22 cellular contexts compared by ENCODE assay signal in genomic region chr20:48795058-48795457, GRCh38. TPM values are rescaled to one million over a fixed set of nuclear protein-coding genes. Genes with fewer than 3 reads are reported as not detected.
DNase-seq lines count a peak whose midpoint lies in the region; ATAC-seq, FAIRE-seq and TF ChIP-seq lines count a peak whose summit lies in the region.
"Had no signal": no experiment of that assay in that cellular context is flagged by ENCODE, and none has a peak within 500 bp of the region (broad histone marks: within the 10 kb centered on the region; RNA-seq: fewer than 3 reads in every experiment).

No MANE protein-coding gene starts in this region.

- BruUV-seq in HepG2 (replicated peaks; lab: Mats Ljungman, UMichigan), result no TSS peak
- BruUV-seq in PC-3 (replicated peaks; lab: Mats Ljungman, UMichigan), result no TSS peak

- peak overlapping the region in 1 of 10 donors; percentile 33 for H3K4me3 Mint-ChIP-seq in naive thymus-derived CD8-positive, alpha-beta T cell
- H3K4me3 Mint-ChIP-seq: activated CD4-positive, alpha-beta T cell treated with anti-CD3 and anti-CD28 coated beads, Interleukin-2, amount 10 ng/mL, durations not matched to agents 24 days and 14 days; stimulated activated naive CD8-positive, alpha-beta T cell treated with anti-CD3 and anti-CD28 coated beads, Interleukin-15, amount 100 ng/mL, for 72 hours had no signal

- no peak for TF ChIP-seq POLR2A in HepG2 (IDR thresholded peaks at IDR 0.05; ENCODE audit: insufficient read depth in 1 of 2, low read depth in 2 of 2, low read length in 2 of 2)
- no peak for TF ChIP-seq POLR2A in right lobe of liver (IDR thresholded peaks at IDR 0.05)
- TF ChIP-seq POLR2A in GM12892 (IDR thresholded peaks at IDR 0.05; ENCODE audit: low read depth, low read length), result no peak

- no peaks in the 10 kb centered on the region for H3F3A ChIP-seq in PC-3 (ENCODE audit: low read length, unreplicated experiment)

- peaks cover 8 to 38% of the 10 kb centered on the region in 2 experiments; a peak in 4 of 5 replicates for H3K27me3 ChIP-seq in HepG2 (ENCODE audit: control insufficient read depth in 1 of 2, insufficient read depth in 2 of 2, low read length in 2 of 2)
- no peaks in the 10 kb centered on the region for H3K27me3 ChIP-seq in right lobe of liver
- H3K27me3 ChIP-seq in PC-3 (ENCODE audit: low read length), result no peaks in the 10 kb centered on the region
- H3K27me3 ChIP-seq: BE2C, brain microvascular endothelial cell, hepatocyte, Peyer's patch, SJCRH30, transverse colon had no signal

- no peak for TF ChIP-seq RAD21 in HepG2 (CRISPR knock-in tag; IDR thresholded peaks at IDR 0.05)

- no peak overlapping the region for H3K27ac ChIP-seq in HepG2 (ENCODE audit: extremely low read length, insufficient read depth, low read length)
- H3K27ac ChIP-seq in right lobe of liver, result no peak overlapping the region
- H3K27ac ChIP-seq in caudate nucleus (ENCODE audit: low read depth, low read length), result peak overlapping the region; percentile 72
- no peak overlapping the region for H3K27ac ChIP-seq in PC-3 (ENCODE audit: low read length)
- H3K27ac ChIP-seq: brain microvascular endothelial cell, hepatocyte, left ventricle myocardium inferior, Peyer's patch, transverse colon had no signal

- H3K9ac ChIP-seq in HepG2 (ENCODE audit: insufficient read depth, low read depth, low read length), result no peak overlapping the region
- no peak overlapping the region for H3K9ac ChIP-seq in PC-3 (ENCODE audit: low read length)

- CTCF ChIA-PET in HepG2 (lab: Yijun Ruan, JAX; ENCODE audit: low intra/inter-chr PET ratio, low total read pairs), result no interaction called here
- CTCF ChIA-PET in PC-3 (lab: Charles Lee), result no interaction called here

- H3K36me3 ChIP-seq in HepG2 (replicated peaks in 1 of 2; ENCODE audit: control insufficient read depth in 1 of 2, insufficient read depth in 2 of 2, low read length in 2 of 2), result no peaks in the 10 kb centered on the region
- no peaks in the 10 kb centered on the region for H3K36me3 ChIP-seq in right lobe of liver
- no peaks in the 10 kb centered on the region for H3K36me3 ChIP-seq in PC-3 (ENCODE audit: low read depth, low read length)
- H3K36me3 ChIP-seq: BE2C, brain microvascular endothelial cell, left ventricle myocardium inferior, Peyer's patch, SJCRH30, transverse colon had no signal

- no peak for ATAC-seq in HepG2
- no peak for ATAC-seq in right lobe of liver
- ATAC-seq in naive thymus-derived CD8-positive, alpha-beta T cell, result no peak
- ATAC-seq in PC-3, result no peak

- WGBS in HepG2 (ENCODE audit: low lambda C conversion rate), result 24% methylated on average over 3 of the region's 3 CpGs
- WGBS in right lobe of liver (ENCODE audit: insufficient coverage, low coverage, low lambda C conversion rate, missing lambda C conversion rate), result 78% methylated on average over 2 of the region's 3 CpGs

- H3K9me3 ChIP-seq in HepG2 (ENCODE audit: low read length) (no peaks in the 10 kb centered on the region), right lobe of liver (no peaks in the 10 kb centered on the region), PC-3 (ENCODE audit: low read length) (no peaks in the 10 kb centered on the region)
- H3K9me3 ChIP-seq: BE2C, left ventricle myocardium inferior, Peyer's patch, SJCRH30, transverse colon had no signal

- no peak for TF ChIP-seq EP300 in HepG2 (IDR thresholded peaks at IDR 0.05; ENCODE audit: low read depth in 2 of 2, low read length in 2 of 2)
- TF ChIP-seq EP300 in HepG2 (CRISPR knock-in tag; IDR thresholded peaks at IDR 0.05; ENCODE audit: borderline replicate concordance), result no peak

- H3K4me1 Mint-ChIP-seq in naive thymus-derived CD8-positive, alpha-beta T cell, result peaks cover 36 to 84% (median 66%) of the 10 kb centered on the region in 4 donors

- H3K36me3 Mint-ChIP-seq in naive thymus-derived CD8-positive, alpha-beta T cell, result no peaks in the 10 kb centered on the region

- POLR2A ChIA-PET in HepG2 (lab: Yijun Ruan, JAX), result no interaction called here
- POLR2A ChIA-PET in naive thymus-derived CD8-positive, alpha-beta T cell (lab: Charles Lee), result no interaction called here
- POLR2A ChIA-PET in PC-3 (lab: Charles Lee; ENCODE audit: unreplicated experiment), result no interaction called here

- no peaks in the 10 kb centered on the region for H3K27me3 Mint-ChIP-seq in naive thymus-derived CD8-positive, alpha-beta T cell
- H3K27me3 Mint-ChIP-seq: activated CD4-positive, alpha-beta T cell treated with anti-CD3 and anti-CD28 coated beads, Interleukin-2, amount 10 ng/mL, durations not matched to agents 24 days and 14 days; stimulated activated naive CD8-positive, alpha-beta T cell treated with anti-CD3 and anti-CD28 coated beads, Interleukin-15, amount 100 ng/mL, for 72 hours had no signal

- TF ChIP-seq CTCF in HepG2 (CRISPR knock-in tag; IDR thresholded peaks at IDR 0.05), result no peak
- no peak for TF ChIP-seq CTCF in right lobe of liver (IDR thresholded peaks at IDR 0.05)
- TF ChIP-seq CTCF in PC-3 (conservative IDR thresholded peaks at IDR 0.05; ENCODE audit: low read depth, low read length), result no peak

- H2AFZ ChIP-seq in HepG2 (ENCODE audit: low read length) (no peak overlapping the region), PC-3 (ENCODE audit: low read length) (no peak overlapping the region)
- H2AFZ ChIP-seq: hepatocyte had no signal

- DNase-seq in HepG2 (ENCODE audit: low spot score) (no peak), right lobe of liver (no peak), caudate nucleus (lab: John Stamatoyannopoulos, UW) (no peak), GM12892 (ENCODE audit: insufficient read length) (no peak), NCI-H2029 treated with DMSO at 0.1 percent for 48 hours (lab: John Stamatoyannopoulos, UW) (no peak), PC-3 (no peak), NAMALWA (ENCODE audit: low spot score) (no peak)
- DNase-seq in naive thymus-derived CD8-positive, alpha-beta T cell, result no peak
- DNase-seq: activated CD4-positive, alpha-beta T cell treated with anti-CD3 and anti-CD28 coated beads, Interleukin-2, amount 10 ng/mL, durations not matched to agents 24 days and 14 days; BE2C; brain microvascular endothelial cell; cortex of kidney; GOT3; left ventricle myocardium inferior; NCI-H2107; stimulated activated CD4-positive, alpha-beta T cell treated with anti-CD3 and anti-CD28 coated beads, Interleukin-2, amount 100 ng/mL, for 48 hours; stimulated activated naive CD8-positive, alpha-beta T cell treated with anti-CD3 and anti-CD28 coated beads, Interleukin-15, amount 100 ng/mL, for 72 hours; transverse colon had no signal

- intact Hi-C loops in HepG2 (cut with micrococcal nuclease; ENCODE audit: unreplicated experiment) (no loop called here), right lobe of liver (cut with DNase I) (no loop called here), PC-3 (cut with micrococcal nuclease) (loop anchor here (10.0 kb wide), 1 partner anchor 140 kb away; no protein-coding TSS in a partner anchor)

- H3K4me3 ChIP-seq in HepG2 (replicated peaks in 1 of 3; ENCODE audit: insufficient read depth in 1 of 3, low read depth in 2 of 3, low read length in 3 of 3) (no peak overlapping the region), right lobe of liver (no peak overlapping the region), PC-3 (ENCODE audit: low read length) (no peak overlapping the region)
- H3K4me3 ChIP-seq: hepatocyte, left ventricle myocardium inferior, Peyer's patch, SJCRH30, smooth muscle cell, transverse colon had no signal

- H4K20me1 ChIP-seq in HepG2 (ENCODE audit: insufficient read depth, low read length), result no peaks in the 10 kb centered on the region
- H4K20me1 ChIP-seq in PC-3 (ENCODE audit: low read length), result no peaks in the 10 kb centered on the region

- H3K4me1 ChIP-seq in HepG2 (ENCODE audit: insufficient read depth, low read length), result no peaks in the 10 kb centered on the region
- peaks cover 0 to 20% (median 9%) of the 10 kb centered on the region in 4 donors for H3K4me1 ChIP-seq in right lobe of liver
- peaks cover 12% of the 10 kb centered on the region for H3K4me1 ChIP-seq in PC-3 (ENCODE audit: insufficient read depth, low read length)
- H3K4me1 ChIP-seq: BE2C had no signal

- H3K27ac Mint-ChIP-seq in naive thymus-derived CD8-positive, alpha-beta T cell, result peak overlapping the region in 9 of 10 donors; percentile 52 to 70 (median 57)
- H3K27ac Mint-ChIP-seq: activated CD4-positive, alpha-beta T cell treated with anti-CD3 and anti-CD28 coated beads, Interleukin-2, amount 10 ng/mL, durations not matched to agents 24 days and 14 days; stimulated activated naive CD8-positive, alpha-beta T cell treated with anti-CD3 and anti-CD28 coated beads, Interleukin-15, amount 100 ng/mL, for 72 hours had no signal

- H3K4me2 ChIP-seq in HepG2 (ENCODE audit: low read depth, low read length), result no peak overlapping the region
- H3K4me2 ChIP-seq in PC-3 (ENCODE audit: low read length), result no peak overlapping the region
- H3K4me2 ChIP-seq: hepatocyte, smooth muscle cell had no signal

- no peaks in the 10 kb centered on the region for H3K9me3 Mint-ChIP-seq in naive thymus-derived CD8-positive, alpha-beta T cell
- H3K9me3 Mint-ChIP-seq: activated CD4-positive, alpha-beta T cell treated with anti-CD3 and anti-CD28 coated beads, Interleukin-2, amount 10 ng/mL, durations not matched to agents 24 days and 14 days; stimulated activated naive CD8-positive, alpha-beta T cell treated with anti-CD3 and anti-CD28 coated beads, Interleukin-15, amount 100 ng/mL, for 72 hours had no signal

- in situ Hi-C loops in HepG2 (cut with HindIII; ENCODE audit: extremely low pct_ligation_motif_present, low pct_unique_long_range_greater_than_20kb), result no loop called here

- FAIRE-seq in HepG2 (lab: Jason Lieb, UNC) (no peak), GM12892 (lab: Jason Lieb, UNC) (no peak)

- no peaks in the 10 kb centered on the region for H3K9me2 ChIP-seq in PC-3 (replicated peaks; ENCODE audit: low read length)

- no peaks in the 10 kb centered on the region for H3K79me2 ChIP-seq in HepG2 (ENCODE audit: insufficient read depth, low read length)
- no peaks in the 10 kb centered on the region for H3K79me2 ChIP-seq in PC-3 (ENCODE audit: low read length)
- H3K79me2 ChIP-seq: hepatocyte had no signal

RNA-seq across cellular contexts. Expression of gene PREX1, which starts 32.7 kb away (rescaled TPM):
- 0.02 and 0.06 TPM in 2 replicates for total RNA-seq in HepG2 (2016; rRNA removed; fragmentation: Illumina TruSeq; extraction: Trizol)
- under 0.01 TPM in 1 of 2 replicates, not detected in the other for total RNA-seq in HepG2 (2016; cell fraction: cytosol; rRNA removed; fragmentation: Illumina TruSeq; extraction: Trizol; ENCODE audit: low read depth)
- 0.02 TPM in 1 of 2 replicates, not detected in the other for total RNA-seq in HepG2 (2016; cell fraction: insoluble cytoplasmic fraction; rRNA removed; fragmentation: Illumina TruSeq; extraction: Trizol)
- total RNA-seq in HepG2 (2016; cell fraction: membrane; rRNA removed; fragmentation: Illumina TruSeq; extraction: Trizol), result 0.03 and 0.56 TPM in 2 replicates
- not detected in 2 replicates for total RNA-seq in HepG2 (2016; cell fraction: nucleus; rRNA removed; fragmentation: Illumina TruSeq; extraction: Trizol)
- 0.04 and 0.05 TPM in 2 replicates for polyA plus RNA-seq in HepG2 (2011; rRNA removed)
- polyA plus RNA-seq in HepG2 (2011; cell fraction: cytosol; rRNA removed), result 0.03 and 0.07 TPM in 2 replicates
- 0.17 and 0.19 TPM in 2 replicates for polyA plus RNA-seq in HepG2 (2011; cell fraction: nucleus; rRNA removed)
- 0.03 and 0.05 TPM in 2 replicates for polyA plus RNA-seq in HepG2 (2012)
- polyA plus RNA-seq in HepG2 (2016; cell fraction: cytosol; fragmentation: Illumina TruSeq; extraction: Trizol; ENCODE audit: low read depth), result 0.02 TPM in 1 of 2 replicates, not detected in the other
- not detected in 2 replicates for polyA plus RNA-seq in HepG2 (2016; cell fraction: insoluble cytoplasmic fraction; fragmentation: Illumina TruSeq; extraction: Trizol; ENCODE audit: low read depth)
- polyA plus RNA-seq in HepG2 (2016; cell fraction: membrane; fragmentation: Illumina TruSeq; extraction: Trizol; ENCODE audit: low read depth), result not detected in 2 replicates
- polyA plus RNA-seq in HepG2 (2016; cell fraction: nucleus; fragmentation: Illumina TruSeq; extraction: Trizol; ENCODE audit: insufficient read depth, low read depth), result not detected in 2 replicates
- polyA minus RNA-seq in HepG2 (2011; rRNA and poly(A)+ RNA removed; ENCODE audit: low replicate concordance), result 0.08 and 15.2 TPM in 2 replicates
- polyA minus RNA-seq in HepG2 (2011; cell fraction: cytosol; rRNA and poly(A)+ RNA removed), result 0.20 and 0.44 TPM in 2 replicates
- 0.12 and 0.13 TPM in 2 replicates for polyA minus RNA-seq in HepG2 (2011; cell fraction: nucleus; rRNA and poly(A)+ RNA removed)
- total RNA-seq in right lobe of liver, result 10 to 100 TPM in 2 of 6 experiments, 1 to 10 TPM in 4; 4.4 to 11.1 (median 8.7) TPM
- total RNA-seq in naive thymus-derived CD8-positive, alpha-beta T cell, result 100 to 1,000 TPM; 140 to 141 TPM
- 10 to 100 TPM; 14.4 to 38.5 (median 20.9) TPM for polyA plus RNA-seq in naive thymus-derived CD8-positive, alpha-beta T cell
- polyA plus RNA-seq in GM12892 (2012; ENCODE audit: missing spikeins), result 46.2 TPM
- total RNA-seq in PC-3 (2014; rRNA removed), result 18.9 and 22.1 TPM in 2 replicates
